ENCODE assay signal across 1 cellular context in genomic region chr20:33900515-33901131, GRCh38.
TF ChIP-seq lines count a peak whose summit lies in the region.

No MANE protein-coding gene starts in this region.

TF ChIP-seq in HepG2, 621 proteins besides CTCF, POLR2A, EP300 and RAD21 (continued from another document):
- peak; percentile 12; the same call in 1 of the 2 replicates for TF ChIP-seq ZNF646 (CRISPR knock-in tag; IDR thresholded peaks at IDR 0.05)
- TF ChIP-seq ZNF598 (CRISPR knock-in tag; IDR thresholded peaks at IDR 0.05; ENCODE audit: borderline replicate concordance), result 0 out of 2 replicates have a peak, but pooled peaks have one; percentile 27
- TF ChIP-seq ELF1 (CRISPR knock-in tag; IDR thresholded peaks at IDR 0.05), result 0 out of 2 replicates have a peak, but pooled peaks have one; percentile 13
- TF ChIP-seq IKZF4 (CRISPR knock-in tag; IDR thresholded peaks at IDR 0.05; ENCODE audit: borderline replicate concordance, low read depth, not compliant biosample characterization), result peak; percentile 47
- TF ChIP-seq TGIF2 (CRISPR knock-in tag; IDR thresholded peaks at IDR 0.05), result 0 out of 2 replicates have a peak, but pooled peaks have one; percentile 30
